Comparison of ENCODE assay signal across 25 cellular contexts in genomic region chr10:51260376-51260775, GRCh38.
"Had no signal": no experiment of that assay in that cellular context is flagged by ENCODE, and none has a peak within 500 bp of the region (broad histone marks: within the 10 kb centered on the region; RNA-seq: fewer than 3 reads in every experiment).

No MANE protein-coding gene starts in this region.

- H3K4me3 ChIP-seq: lung, mucosa of descending colon, neural progenitor cell, ovary, right atrium auricular region, right lobe of liver, smooth muscle cell, transverse colon, upper lobe of left lung, vagina had no signal

- H3K4me2 ChIP-seq: neural progenitor cell, smooth muscle cell had no signal

- DNase-seq: hippocampal formation; kidney glomerular epithelial cell; left cardiac atrium; left ventricle myocardium superior; midbrain; mucosa of descending colon; naive thymus-derived CD4-positive, alpha-beta T cell; occipital lobe; ovary; right lobe of liver; stimulated activated CD4-positive, alpha-beta T cell treated with anti-CD3 and anti-CD28 coated beads, Interleukin-1b, Interleukin-23, amount 100 ng/mL, for 48 hours; stimulated activated CD4-positive, alpha-beta T cell treated with anti-CD3 and anti-CD28 coated beads, Interleukin-2, amount 100 ng/mL, for 48 hours; stimulated activated CD4-positive, alpha-beta T cell treated with anti-CD3 and anti-CD28 coated beads, Interleukin-4, amount 100 ng/mL, for 4 hours; stimulated activated CD8-positive, alpha-beta memory T cell treated with anti-CD3 and anti-CD28 coated beads, Interleukin-4, amount 100 ng/mL, for 48 hours; stimulated activated naive CD4-positive, alpha-beta T cell treated with Interleukin-2 at 50 U/mL for 16 hours; stimulated activated naive CD8-positive, alpha-beta T cell treated with anti-CD3 and anti-CD28 coated beads, Interleukin-15, amount 100 ng/mL, for 72 hours; substantia nigra; transverse colon; upper lobe of left lung had no signal

- H3K9me3 ChIP-seq: mucosa of descending colon, neutrophil, ovary, right atrium auricular region, right lobe of liver, transverse colon, upper lobe of left lung, vagina had no signal

- H3K36me3 ChIP-seq: neural progenitor cell, neutrophil, ovary, right atrium auricular region, right lobe of liver, transverse colon, upper lobe of left lung, vagina had no signal

- H3K27me3 ChIP-seq: neural progenitor cell, neutrophil, ovary, right atrium auricular region, right lobe of liver, transverse colon, upper lobe of left lung, vagina had no signal

- H3K9ac ChIP-seq: neural progenitor cell had no signal

- H3K4me1 ChIP-seq: right atrium auricular region, right lobe of liver, upper lobe of left lung had no signal

- H2AFZ ChIP-seq: neural progenitor cell had no signal

- H3K27ac ChIP-seq: neural progenitor cell, neutrophil, ovary, right atrium auricular region, right lobe of liver, transverse colon, upper lobe of left lung, vagina had no signal
